ENCODE assay signal across 9 cellular contexts in genomic region chr22:32080904-32081303, GRCh38. TPM values are rescaled to one million over a fixed set of nuclear protein-coding genes. Genes with fewer than 3 reads are reported as not detected.
A peak's percentile ranks its signal among the peaks of the same experiment; 100 is the strongest.
DNase-seq lines count a peak whose midpoint lies in the region; ATAC-seq, FAIRE-seq and TF ChIP-seq lines count a peak whose summit lies in the region.
"Had no signal": no experiment of that assay in that cellular context is flagged by ENCODE, and none has a peak within 500 bp of the region (broad histone marks: within the 10 kb centered on the region; RNA-seq: fewer than 3 reads in every experiment).

No MANE protein-coding gene starts in this region.

- peaks cover 16% of the 10 kb centered on the region for H3K4me1 Mint-ChIP-seq in astrocyte (ENCODE audit: low read depth, unreplicated experiment)
- no peaks in the 10 kb centered on the region for H3K4me1 Mint-ChIP-seq in stimulated activated memory B cell treated with anti-CD40 and anti-IgM and Interleukin-4, amounts not matched to agents 10 μg/mL and 1 μg/mL and 100 μg/mL, for 72 hours

- H3K36me3 ChIP-seq in astrocyte (ENCODE audit: insufficient read depth, low read length) = no peaks in the 10 kb centered on the region

- TF ChIP-seq CTCF in GM13977 (IDR thresholded peaks at IDR 0.05; ENCODE audit: extremely low read depth, insufficient read depth, missing control alignments) (peak; percentile 74), astrocyte (IDR thresholded peaks at IDR 0.05; ENCODE audit: insufficient read depth, low read depth, low read length) (peak; percentile 58)

- no peak overlapping the region for H3K27ac Mint-ChIP-seq in astrocyte (ENCODE audit: unreplicated experiment)
- no peak overlapping the region for H3K27ac Mint-ChIP-seq in stimulated activated memory B cell treated with anti-CD40 and anti-IgM and Interleukin-4, amounts not matched to agents 10 μg/mL and 1 μg/mL and 100 μg/mL, for 72 hours

- peak; percentile 53 for DNase-seq in CD1c-positive myeloid dendritic cell (ENCODE audit: extremely low spot score)
- peak; percentile 67 for DNase-seq in GM13977 (ENCODE audit: low spot score)
- DNase-seq in NCI-H345 treated with DMSO at 0.1 percent for 48 hours (lab: John Stamatoyannopoulos, UW; ENCODE audit: unreplicated experiment) = peak; percentile 12
- DNase-seq in astrocyte (ENCODE audit: low read depth) = peak; percentile 27
- DNase-seq in iPS-NIHi11 (ENCODE audit: low spot score) = peak; percentile 76
- no peak for DNase-seq in DMS79 treated with DMSO at 0.1 percent for 48 hours (lab: John Stamatoyannopoulos, UW)
- no peak for DNase-seq in ecto neural progenitor cell (ENCODE audit: low spot score)

- no peak overlapping the region for H3K4me3 ChIP-seq in astrocyte (ENCODE audit: insufficient read depth, low read depth, low read length)

- no peak overlapping the region for H3K9ac ChIP-seq in astrocyte (ENCODE audit: low read length)

- H3K27me3 ChIP-seq in astrocyte (ENCODE audit: insufficient read depth, low read length) = peaks cover under 1% of the 10 kb centered on the region

- peaks cover 2% of the 10 kb centered on the region for H3K4me1 ChIP-seq in astrocyte (ENCODE audit: insufficient read depth, low read length)

- H3K4me2 ChIP-seq in astrocyte (ENCODE audit: low read length) = no peak overlapping the region

- in situ Hi-C loops in GM13977 (cut with MboI; ENCODE audit: low pct_unique_long_range_greater_than_20kb, low sequenced_read_pairs, unreplicated experiment) = loop anchor here (10.0 kb wide), 1 partner anchor 96 kb away; no protein-coding TSS in a partner anchor

- no peak for FAIRE-seq in astrocyte (lab: Jason Lieb, UNC)

- H4K20me1 ChIP-seq in astrocyte (ENCODE audit: insufficient read depth, low read length) = no peaks in the 10 kb centered on the region

- ATAC-seq in stimulated activated memory B cell treated with anti-CD40 and anti-IgM and Interleukin-4, amounts not matched to agents 10 μg/mL and 1 μg/mL and 100 μg/mL, for 72 hours = peak; percentile 64

- H3K79me2 ChIP-seq in astrocyte (ENCODE audit: insufficient read depth, low read length) = no peaks in the 10 kb centered on the region

- H3K4me3 Mint-ChIP-seq in astrocyte (ENCODE audit: unreplicated experiment) = no peak overlapping the region
- H3K4me3 Mint-ChIP-seq in stimulated activated memory B cell treated with anti-CD40 and anti-IgM and Interleukin-4, amounts not matched to agents 10 μg/mL and 1 μg/mL and 100 μg/mL, for 72 hours = no peak overlapping the region

- H3K9me3 Mint-ChIP-seq in astrocyte (ENCODE audit: unreplicated experiment) = peaks cover 2% of the 10 kb centered on the region
- no peaks in the 10 kb centered on the region for H3K9me3 Mint-ChIP-seq in stimulated activated memory B cell treated with anti-CD40 and anti-IgM and Interleukin-4, amounts not matched to agents 10 μg/mL and 1 μg/mL and 100 μg/mL, for 72 hours

- H3K36me3 Mint-ChIP-seq in astrocyte (ENCODE audit: low read depth, unreplicated experiment) = peaks cover 1% of the 10 kb centered on the region
- no peaks in the 10 kb centered on the region for H3K36me3 Mint-ChIP-seq in stimulated activated memory B cell treated with anti-CD40 and anti-IgM and Interleukin-4, amounts not matched to agents 10 μg/mL and 1 μg/mL and 100 μg/mL, for 72 hours

- H3K27ac ChIP-seq in astrocyte (ENCODE audit: low read depth, low read length) = no peak overlapping the region

- H2AFZ ChIP-seq in astrocyte (ENCODE audit: low read depth, low read length) = no peak overlapping the region

- peaks cover 9% of the 10 kb centered on the region for H3K27me3 Mint-ChIP-seq in astrocyte (ENCODE audit: low read depth, unreplicated experiment)
- peaks cover 22% of the 10 kb centered on the region for H3K27me3 Mint-ChIP-seq in stimulated activated memory B cell treated with anti-CD40 and anti-IgM and Interleukin-4, amounts not matched to agents 10 μg/mL and 1 μg/mL and 100 μg/mL, for 72 hours

- H3K9me3 ChIP-seq in astrocyte (ENCODE audit: insufficient read depth, low read depth, low read length) = no peaks in the 10 kb centered on the region

RNA-seq across cellular contexts. Expression of gene SLC5A1, which starts 37.8 kb away (rescaled TPM):
- total RNA-seq in astrocyte = not detected in 2 replicates
- total RNA-seq: T-helper 1 cell treated with Interleukin-12 subunit alpha and Interleukin-12 subunit beta and Interleukin-4 antibody, amounts not matched to agents 30 ng/mL and 1 ng/mL, for 36 hours had no signal

Comparison
In these comparisons a context has a peak if more than half of its experiments do, and no peak if none do; other contexts are left out.
1. DNase-seq: peak in CD1c-positive myeloid dendritic cell (single experiment), GM13977 (single experiment), NCI-H345 treated with DMSO at 0.1 percent for 48 hours (single experiment), astrocyte (single experiment) and iPS-NIHi11 (single experiment); none in DMS79 treated with DMSO at 0.1 percent for 48 hours (single experiment) and ecto neural progenitor cell (single experiment).